ENCODE assay signal across 16 cellular contexts in genomic region chr20:13012886-13013285, GRCh38.
"Had no signal": no experiment of that assay in that cellular context is flagged by ENCODE, and none has a peak within 500 bp of the region (broad histone marks: within the 10 kb centered on the region; RNA-seq: fewer than 3 reads in every experiment).

No MANE protein-coding gene starts in this region.

- H3K9me3 ChIP-seq: neutrophil, right atrium auricular region had no signal

- H3K27ac Mint-ChIP-seq: activated naive CD8-positive, alpha-beta T cell treated with anti-CD3 and anti-CD28 coated beads, Interleukin-2, amount 10 ng/mL, durations not matched to agents 7 days and 5 days; activated T-helper 1 cell treated with anti-CD3 and anti-CD28 coated beads, Interleukin-12 subunit alpha, Interleukin-12 subunit beta, Interleukin-2, Interleukin-4 antibody, amounts not matched to agents 30 ng/mL and 10 ng/mL and 1 ng/mL, durations not matched to agents 14 hours and 24 hours and 36 hours had no signal

- H3K36me3 Mint-ChIP-seq: activated naive CD8-positive, alpha-beta T cell treated with anti-CD3 and anti-CD28 coated beads, Interleukin-2, amount 10 ng/mL, durations not matched to agents 7 days and 5 days had no signal

- H3K4me3 ChIP-seq: lung, right atrium auricular region, SK-N-MC, skin epidermis, tibial nerve had no signal

- H3K27me3 Mint-ChIP-seq: central memory CD8-positive, alpha-beta T cell had no signal

- H3K9me3 Mint-ChIP-seq: activated T-helper 1 cell treated with anti-CD3 and anti-CD28 coated beads, Interleukin-12 subunit alpha, Interleukin-12 subunit beta, Interleukin-2, Interleukin-4 antibody, amounts not matched to agents 30 ng/mL and 10 ng/mL and 1 ng/mL, durations not matched to agents 14 hours and 24 hours and 36 hours had no signal

- H3K4me3 Mint-ChIP-seq: activated naive CD8-positive, alpha-beta T cell treated with anti-CD3 and anti-CD28 coated beads, Interleukin-2, amount 10 ng/mL, durations not matched to agents 7 days and 5 days; activated T-helper 1 cell treated with anti-CD3 and anti-CD28 coated beads, Interleukin-12 subunit alpha, Interleukin-12 subunit beta, Interleukin-2, Interleukin-4 antibody, amounts not matched to agents 30 ng/mL and 10 ng/mL and 1 ng/mL, durations not matched to agents 14 hours and 24 hours and 36 hours; central memory CD8-positive, alpha-beta T cell had no signal

- H3K27me3 ChIP-seq: brain microvascular endothelial cell, right atrium auricular region, tibial nerve had no signal

- H3K36me3 ChIP-seq: brain microvascular endothelial cell, neutrophil, right atrium auricular region, tibial nerve had no signal

- FAIRE-seq: frontal cortex had no signal

- H3K27ac ChIP-seq: brain microvascular endothelial cell, neutrophil, right atrium auricular region, SK-N-MC, skin epidermis had no signal

- DNase-seq: activated naive CD8-positive, alpha-beta T cell treated with anti-CD3 and anti-CD28 coated beads, Interleukin-2, amount 10 ng/mL, durations not matched to agents 7 days and 5 days; anterior cingulate cortex; brain microvascular endothelial cell; effector CD8-positive, alpha-beta T cell; posterior cingulate gyrus; stimulated activated CD4-positive, alpha-beta T cell treated with anti-CD3 and anti-CD28 coated beads, Interleukin-15, amount 100 ng/mL, for 24 hours; stimulated activated CD4-positive, alpha-beta T cell treated with anti-CD3 and anti-CD28 coated beads, Interleukin-4, amount 100 ng/mL, for 24 hours had no signal
